In the genomic region with DNA sequence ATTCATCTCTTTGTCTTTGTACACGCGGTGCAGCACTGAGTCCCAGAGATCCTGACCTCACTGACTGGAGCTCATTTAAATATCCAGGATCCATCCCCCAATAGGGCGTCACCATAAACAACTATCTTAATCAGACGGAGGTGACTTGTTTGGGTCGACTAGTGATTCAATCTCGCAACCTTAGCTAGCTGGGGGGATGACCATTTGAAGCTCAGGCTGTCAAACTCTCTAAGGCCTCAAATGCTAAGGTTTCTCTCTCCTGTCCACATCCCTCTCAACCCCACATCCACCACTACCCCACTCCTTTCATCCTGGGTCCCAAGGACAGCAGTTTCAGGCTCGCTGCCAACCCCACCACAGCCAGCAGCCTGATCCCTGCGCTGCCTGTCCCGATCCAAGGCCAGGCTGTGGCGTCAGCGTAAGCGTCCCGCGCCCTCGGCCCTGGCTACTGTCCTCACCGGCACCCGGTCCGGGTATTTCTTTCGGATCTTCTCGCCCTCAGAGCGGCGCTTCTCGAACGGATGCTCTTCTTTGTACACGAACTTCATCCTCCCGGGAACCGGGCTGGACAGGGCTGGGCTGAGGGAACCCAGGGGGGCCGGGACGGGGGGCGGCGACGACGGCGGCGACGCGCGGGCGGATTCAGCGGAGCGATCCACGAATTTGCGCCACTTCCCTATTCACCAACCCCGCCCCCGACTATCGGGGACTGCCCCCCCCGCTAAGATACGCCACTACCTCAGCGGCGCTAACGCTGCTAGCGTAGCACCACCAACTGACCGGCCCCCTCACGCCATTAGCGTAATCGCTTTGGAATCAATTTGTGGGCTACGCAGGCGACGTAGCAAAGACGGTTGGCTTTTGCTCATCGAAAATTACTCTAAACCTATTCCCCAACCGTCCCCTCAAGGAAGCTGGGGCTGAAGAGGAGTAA, we compare ENCODE assay signal across 7 cellular contexts. TPM values are rescaled to one million over a fixed set of nuclear protein-coding genes. Genes with fewer than 3 reads are reported as not detected.
A peak's percentile ranks its signal among the peaks of the same experiment; 100 is the strongest.
DNase-seq lines count a peak whose midpoint lies in the region; ATAC-seq and TF ChIP-seq lines count a peak whose summit lies in the region.

TSS of gene GABARAP (minus strand) at position 667 of the 934 bp plus-strand sequence. CDS start at position 548, 119 bp downstream.

- H3K27ac ChIP-seq in left lung, result peak within 1 kb of the TSS; percentile 96 to 97

- intact Hi-C loops in left lung (cut with DNase I), result no loop called here

- peaks cover 0 to 50% of the 10 kb centered on the region in 2 donors for H3K36me3 ChIP-seq in left lung

- no peaks in the 10 kb centered on the region for H3K27me3 ChIP-seq in left lung

- DNase-seq in NCI-H69 (lab: John Stamatoyannopoulos, UW) (peak; percentile 89), dermis blood vessel endothelial cell (peak; percentile 94), left lung (peak; percentile 94 to 97)
- DNase-seq in activated CD4-positive, alpha-beta T cell treated with anti-CD3 and anti-CD28 coated beads, Interleukin-2, amount 50 U/mL, for 24 hours (ENCODE audit: low read depth in 1 of 2, low spot score in 1 of 2), result peak; percentile 90 to 94
- DNase-seq in stimulated activated CD4-positive, alpha-beta T cell treated with anti-CD3 and anti-CD28 coated beads, Interleukin-2, amount 100 ng/mL, for 4 hours (ENCODE audit: low read depth), result peak; percentile 88

- no peaks in the 10 kb centered on the region for H3K9me3 ChIP-seq in left lung

- H3K4me3 ChIP-seq in left lung, result peak within 1 kb of the TSS; percentile 91 to 99

- H3K4me1 ChIP-seq in left lung, result peaks cover 17 to 39% of the 10 kb centered on the region in 2 donors

- ATAC-seq in GM18511 (IDR thresholded peaks at IDR 0.05; ENCODE audit: unreplicated experiment), result peak; percentile 36
- ATAC-seq in HG03342 (IDR thresholded peaks at IDR 0.05; ENCODE audit: unreplicated experiment), result peak; percentile 28
- ATAC-seq in left lung, result peak; percentile 54

- TF ChIP-seq CTCF in left lung (IDR thresholded peaks at IDR 0.05), result peak in 1 of 2 donors; percentile 12

RNA-seq across cellular contexts. Expression of gene GABARAP, which starts in this region (rescaled TPM):
- total RNA-seq in dermis blood vessel endothelial cell, result 148 and 196 TPM in 2 replicates
- total RNA-seq in left lung, result 100 to 1,000 TPM; 545 to 559 TPM

Comparison
In these comparisons a context has a peak if more than half of its experiments do, and no peak if none do; other contexts are left out.
1. Peak in every context shown above with its lines: DNase-seq, ATAC-seq, H3K4me3 ChIP-seq and H3K27ac ChIP-seq.